In genomic region chr14:100332797-100333196, GRCh38 we compare ENCODE assay signal across 14 cellular contexts. TPM values are rescaled to one million over a fixed set of nuclear protein-coding genes. Genes with fewer than 3 reads are reported as not detected.
A peak's percentile ranks its signal among the peaks of the same experiment; 100 is the strongest.
DNase-seq lines count a peak whose midpoint lies in the region; ATAC-seq and TF ChIP-seq lines count a peak whose summit lies in the region.
"Had no signal": no experiment of that assay in that cellular context is flagged by ENCODE, and none has a peak within 500 bp of the region (broad histone marks: within the 10 kb centered on the region; RNA-seq: fewer than 3 reads in every experiment).

No MANE protein-coding gene starts in this region.

- DNase-seq in GM10266 (ENCODE audit: extremely low spot score) = peak; percentile 76
- DNase-seq in esophagus muscularis mucosa (ENCODE audit: extremely low spot score) = peak; percentile 84
- no peak for DNase-seq in SKM-1 (lab: John Stamatoyannopoulos, UW; ENCODE audit: unreplicated experiment)
- DNase-seq in ecto neural progenitor cell (ENCODE audit: low spot score) = no peak
- DNase-seq in medulla oblongata (ENCODE audit: extremely low spot score) = no peak
- no peak for DNase-seq in LoVo (ENCODE audit: low spot score)
- DNase-seq: activated CD4-positive, alpha-beta memory T cell treated with anti-CD3 and anti-CD28 coated beads, Interleukin-2, amount 10 ng/mL, durations not matched to agents 7 days and 5 days; adrenal gland; stimulated activated CD4-positive, alpha-beta T cell treated with anti-CD3 and anti-CD28 coated beads, Interleukin-4, amount 100 ng/mL, for 24 hours; thyroid gland had no signal

- H3K27me3 ChIP-seq in esophagus muscularis mucosa = no peaks in the 10 kb centered on the region
- H3K27me3 ChIP-seq: adrenal gland, neural progenitor cell, thyroid gland had no signal

- no peak for TF ChIP-seq CTCF in GM10266 (IDR thresholded peaks at IDR 0.05; ENCODE audit: control insufficient read depth, insufficient read depth, low read depth, missing control alignments)
- no peak for TF ChIP-seq CTCF in esophagus muscularis mucosa (IDR thresholded peaks at IDR 0.05)

- H3K36me3 ChIP-seq in esophagus muscularis mucosa = peaks cover 16 to 56% (median 47%) of the 10 kb centered on the region in 4 donors
- H3K36me3 ChIP-seq: neural progenitor cell had no signal

- H3K4me3 ChIP-seq in esophagus muscularis mucosa = no peak overlapping the region
- H3K4me3 ChIP-seq: adrenal gland, neural progenitor cell, thyroid gland had no signal

- intact Hi-C loops in esophagus muscularis mucosa (cut with DNase I) = no loop called here

- no peak overlapping the region for H3K27ac ChIP-seq in esophagus muscularis mucosa (replicated peaks in 1 of 4)
- H3K27ac ChIP-seq: adrenal gland, neural progenitor cell, thyroid gland had no signal

- H3K4me1 ChIP-seq in esophagus muscularis mucosa = no peaks in the 10 kb centered on the region
- H3K4me1 ChIP-seq: adrenal gland had no signal

- ATAC-seq in GM21381 (IDR thresholded peaks at IDR 0.05; ENCODE audit: unreplicated experiment) = peak; percentile 73
- peak; percentile 71 for ATAC-seq in HG03520 (IDR thresholded peaks at IDR 0.05; ENCODE audit: unreplicated experiment)

- no peak for TF ChIP-seq POLR2A in esophagus muscularis mucosa (IDR thresholded peaks at IDR 0.05; ENCODE audit: low read depth)

- H3K9me3 ChIP-seq in esophagus muscularis mucosa = no peaks in the 10 kb centered on the region
- H3K9me3 ChIP-seq: adrenal gland, thyroid gland had no signal

- no peak for TF ChIP-seq EP300 in esophagus muscularis mucosa (IDR thresholded peaks at IDR 0.05)

- 96% methylated on average over 4 of the region's 8 CpGs for WGBS in esophagus muscularis mucosa

RNA-seq across cellular contexts. Expression of gene SLC25A47, which starts 9.7 kb away (rescaled TPM):
- total RNA-seq in esophagus muscularis mucosa = not detected
- total RNA-seq: activated CD4-positive, alpha-beta memory T cell treated with anti-CD3 and anti-CD28 coated beads, Interleukin-2, amount 10 ng/mL, durations not matched to agents 7 days and 5 days; RPMI7951; thyroid gland had no signal

RNA-seq across cellular contexts. Expression of gene SLC25A29, which starts 26.6 kb away (rescaled TPM):
- 10 to 100 TPM; 37.4 to 63.0 (median 49.2) TPM for total RNA-seq in esophagus muscularis mucosa

RNA-seq across cellular contexts. Expression of gene WDR25, which starts 43.5 kb away (rescaled TPM):
- total RNA-seq in esophagus muscularis mucosa = 10 to 100 TPM in 2 of 4 donors, 1 to 10 TPM in 2; 7.1 to 10.8 (median 9.4) TPM

Comparison
In these comparisons a context has a peak if more than half of its experiments do, and no peak if none do; other contexts are left out.
1. DNase-seq: peak in GM10266 (single experiment) and esophagus muscularis mucosa (single experiment); none in SKM-1 (single experiment), ecto neural progenitor cell (single experiment), medulla oblongata (single experiment) and LoVo (single experiment).